24 cellular contexts compared by ENCODE assay signal in the genomic region with DNA sequence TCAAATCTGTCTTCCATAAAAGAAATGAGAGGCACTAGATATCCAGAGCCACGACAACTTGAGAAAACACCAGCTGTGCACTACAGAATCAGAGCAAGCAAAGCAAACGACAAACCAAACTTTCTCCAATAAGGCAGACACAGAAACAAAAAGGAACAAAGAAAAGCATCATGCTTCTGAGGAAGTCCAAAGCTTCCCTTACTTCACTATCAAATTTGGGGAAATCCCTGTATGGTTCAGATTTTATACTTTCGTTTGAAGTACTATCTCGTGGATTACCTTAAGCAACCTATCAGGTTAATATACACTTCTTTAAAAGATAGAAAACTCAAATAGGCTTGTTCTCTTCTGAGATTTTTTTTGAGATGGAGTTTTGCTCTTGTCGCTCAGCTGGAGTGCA.
"Had no signal": no experiment of that assay in that cellular context is flagged by ENCODE, and none has a peak within 500 bp of the region (broad histone marks: within the 10 kb centered on the region; RNA-seq: fewer than 3 reads in every experiment).

No MANE protein-coding gene starts in this region.

- H3K4me3 ChIP-seq: esophagus muscularis mucosa, gastroesophageal sphincter, heart left ventricle, lower lobe of right lung, ovary, psoas muscle, sigmoid colon, suprapubic skin, transverse colon, upper lobe of right lung, uterus had no signal

- H3K4me1 ChIP-seq: foreskin keratinocyte, suprapubic skin, upper lobe of right lung had no signal

- H3K9me3 ChIP-seq: esophagus muscularis mucosa, gastroesophageal sphincter, heart left ventricle, lower lobe of right lung, ovary, psoas muscle, sigmoid colon, suprapubic skin, transverse colon, upper lobe of right lung, uterus had no signal

- H3K9me3 Mint-ChIP-seq: immature natural killer cell; natural killer cell; stimulated activated effector memory CD8-positive, alpha-beta T cell treated with anti-CD3 and anti-CD28 coated beads, Interleukin-12 subunit alpha, Interleukin-12 subunit beta, amount 100 ng/mL, for 72 hours; stimulated activated naive CD8-positive, alpha-beta T cell treated with anti-CD3 and anti-CD28 coated beads, Interleukin-15, Interleukin-2, amounts not matched to agents 100 ng/mL and 50 ng/mL, for 24 hours had no signal

- ATAC-seq: foreskin keratinocyte; gastroesophageal sphincter; heart left ventricle; left ventricle myocardium superior; lower lobe of right lung; natural killer cell; psoas muscle; right cardiac atrium; stimulated activated effector memory CD8-positive, alpha-beta T cell treated with anti-CD3 and anti-CD28 coated beads, Interleukin-12 subunit alpha, Interleukin-12 subunit beta, amount 100 ng/mL, for 72 hours; upper lobe of right lung had no signal

- H3K27ac ChIP-seq: esophagus muscularis mucosa, foreskin keratinocyte, gastroesophageal sphincter, heart left ventricle, lower lobe of right lung, ovary, psoas muscle, sigmoid colon, suprapubic skin, transverse colon, upper lobe of right lung, uterus had no signal

- H3K27me3 Mint-ChIP-seq: stimulated activated naive CD8-positive, alpha-beta T cell treated with anti-CD3 and anti-CD28 coated beads, Interleukin-15, Interleukin-2, amounts not matched to agents 100 ng/mL and 50 ng/mL, for 24 hours had no signal

- H3K27me3 ChIP-seq: esophagus muscularis mucosa, foreskin keratinocyte, gastroesophageal sphincter, heart left ventricle, ovary, sigmoid colon, suprapubic skin, transverse colon, upper lobe of right lung, uterus had no signal

- H3K4me3 Mint-ChIP-seq: immature natural killer cell; natural killer cell; stimulated activated effector memory CD8-positive, alpha-beta T cell treated with anti-CD3 and anti-CD28 coated beads, Interleukin-12 subunit alpha, Interleukin-12 subunit beta, amount 100 ng/mL, for 72 hours; stimulated activated naive CD8-positive, alpha-beta T cell treated with anti-CD3 and anti-CD28 coated beads, Interleukin-15, Interleukin-2, amounts not matched to agents 100 ng/mL and 50 ng/mL, for 24 hours had no signal

- H3K36me3 ChIP-seq: ovary, uterus had no signal

- H3K27ac Mint-ChIP-seq: natural killer cell; stimulated activated effector memory CD8-positive, alpha-beta T cell treated with anti-CD3 and anti-CD28 coated beads, Interleukin-12 subunit alpha, Interleukin-12 subunit beta, amount 100 ng/mL, for 72 hours; stimulated activated naive CD8-positive, alpha-beta T cell treated with anti-CD3 and anti-CD28 coated beads, Interleukin-15, Interleukin-2, amounts not matched to agents 100 ng/mL and 50 ng/mL, for 24 hours had no signal

- H3K4me1 Mint-ChIP-seq: stimulated activated effector memory CD8-positive, alpha-beta T cell treated with anti-CD3 and anti-CD28 coated beads, Interleukin-12 subunit alpha, Interleukin-12 subunit beta, amount 100 ng/mL, for 72 hours had no signal

- DNase-seq: effector memory CD4-positive, alpha-beta T cell; foreskin keratinocyte; heart left ventricle; hypothalamus; immature natural killer cell; left ventricle myocardium superior; lower lobe of right lung; natural killer cell; occipital lobe; ovary; posterior cingulate gyrus; psoas muscle; right cardiac atrium; sigmoid colon; stimulated activated CD4-positive, alpha-beta T cell treated with anti-CD3 and anti-CD28 coated beads, Interleukin-2, amount 100 ng/mL, for 24 hours; stimulated activated CD4-positive, alpha-beta T cell treated with anti-CD3 and anti-CD28 coated beads, Interleukin-4, amount 100 ng/mL, for 24 hours; transverse colon; upper lobe of right lung; uterus had no signal
